Comparison of ENCODE assay signal across 7 cellular contexts in the genomic region with DNA sequence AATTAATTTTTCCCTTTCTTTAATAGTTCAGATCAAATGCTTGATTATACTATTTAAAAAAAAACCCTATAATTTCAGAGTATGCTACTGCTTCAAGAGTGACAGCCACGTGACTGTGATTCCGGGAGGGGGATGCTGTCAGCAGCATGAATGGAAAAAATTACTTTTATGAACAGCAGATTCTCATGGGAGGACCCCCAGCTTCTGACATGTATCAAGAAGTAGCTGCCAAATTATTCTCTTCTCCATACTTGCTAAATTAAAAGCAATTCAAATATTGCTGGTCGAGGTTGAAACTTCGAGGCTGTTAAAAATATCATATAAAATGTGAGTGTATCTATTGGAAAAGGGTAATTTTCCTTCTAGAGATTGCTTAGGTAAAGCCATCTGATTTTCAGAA.
"Had no signal": no experiment of that assay in that cellular context is flagged by ENCODE, and none has a peak within 500 bp of the region (broad histone marks: within the 10 kb centered on the region; RNA-seq: fewer than 3 reads in every experiment).

No MANE protein-coding gene starts in this region.

- FAIRE-seq: G401.6, GM12878, GM12891, GM18507, GM19239 had no signal

- H3K4me3 ChIP-seq: GM12878 had no signal

- DNase-seq: GDM1, GF-D8 had no signal
